In the genomic region with DNA sequence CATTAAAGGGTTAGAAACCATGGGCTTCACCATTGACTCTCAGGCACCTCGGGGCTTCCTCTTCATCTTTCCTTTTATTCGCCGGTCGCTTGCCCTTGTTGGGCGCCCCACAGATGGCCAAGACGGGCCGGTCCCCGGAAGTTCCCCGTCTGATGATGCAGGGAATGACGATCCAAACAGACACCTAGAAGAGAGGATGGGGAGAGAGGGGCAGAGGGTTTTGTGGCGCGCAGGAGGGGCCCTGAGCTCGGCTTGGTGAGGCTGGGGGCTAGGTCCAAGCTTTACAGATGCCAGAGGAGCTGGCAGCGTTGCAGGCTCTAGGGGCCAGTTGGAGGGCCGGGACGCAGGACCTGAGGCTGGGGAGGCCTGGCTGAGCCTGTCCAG, we compare ENCODE assay signal across 1 cellular context.
TF ChIP-seq lines count a peak whose summit lies in the region.

No MANE protein-coding gene starts in this region.

TF ChIP-seq in H1, 55 proteins besides CTCF, POLR2A, EP300 and RAD21:
- TF ChIP-seq TCF12 (IDR thresholded peaks at IDR 0.05; ENCODE audit: low read depth, low read length) (no peak), YY1 (IDR thresholded peaks at IDR 0.05; ENCODE audit: low read depth, low read length) (no peak), GTF2F1 (IDR thresholded peaks at IDR 0.05; ENCODE audit: borderline replicate concordance, low read depth, low read length) (no peak), POU5F1 (IDR thresholded peaks at IDR 0.05; ENCODE audit: low read depth, low read length) (no peak), BRCA1 (IDR thresholded peaks at IDR 0.05; ENCODE audit: low read depth, low read length) (no peak), USF2 (IDR thresholded peaks at IDR 0.05; ENCODE audit: low read length) (no peak), SP1 (IDR thresholded peaks at IDR 0.05; ENCODE audit: low read depth, low read length) (no peak), RFX5 (IDR thresholded peaks at IDR 0.05; ENCODE audit: borderline replicate concordance, low read depth, low read length) (no peak)
